ENCODE assay signal across 19 cellular contexts in the genomic region with DNA sequence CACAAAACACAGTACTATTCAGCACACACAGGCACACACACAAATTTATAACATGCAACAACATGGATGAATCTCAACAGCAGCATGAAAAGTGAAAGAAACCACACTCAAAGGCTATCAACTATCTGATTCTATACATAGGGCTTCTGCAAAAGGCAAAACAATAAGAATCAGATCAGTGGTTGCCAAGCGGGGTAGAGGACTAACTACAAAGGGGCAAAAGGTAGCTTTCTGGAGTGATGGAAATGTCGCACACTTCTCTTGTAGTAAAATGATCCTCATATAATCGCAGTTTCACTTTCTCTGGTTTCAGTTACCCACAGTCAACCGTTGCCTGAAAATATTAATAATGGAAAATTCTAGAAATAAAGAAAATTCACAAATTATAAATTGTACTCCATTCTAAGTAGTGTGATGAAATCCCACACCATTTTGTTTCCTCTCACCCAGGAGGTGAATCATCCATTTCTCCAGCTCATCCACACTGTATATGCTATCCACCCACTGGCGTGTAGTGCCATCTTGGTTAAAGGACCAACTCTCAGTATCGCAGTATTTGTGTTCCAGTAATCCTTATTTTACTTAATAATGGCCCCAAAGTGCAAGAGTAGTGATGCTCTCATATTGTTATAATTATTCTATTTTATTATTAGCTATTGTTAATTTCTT.
DNase-seq lines count a peak whose midpoint lies in the region; TF ChIP-seq lines count a peak whose summit lies in the region.
"Had no signal": no experiment of that assay in that cellular context is flagged by ENCODE, and none has a peak within 500 bp of the region (broad histone marks: within the 10 kb centered on the region; RNA-seq: fewer than 3 reads in every experiment).

No MANE protein-coding gene starts in this region.

- no peak overlapping the region for H3K4me3 ChIP-seq in fibroblast of mammary gland (ENCODE audit: control insufficient read depth, low read depth, low read length)

- peak; percentile 7 for DNase-seq in activated CD4-positive, alpha-beta T cell treated with anti-CD3 and anti-CD28 coated beads for 48 hours
- no peak for DNase-seq in activated CD4-positive, alpha-beta T cell treated with anti-CD3 and anti-CD28 coated beads, Interleukin-2, amount 50 U/mL, for 1 hour
- peak; percentile 7 for DNase-seq in stimulated activated CD4-positive, alpha-beta T cell treated with anti-CD3 and anti-CD28 coated beads, Interleukin-15, amount 100 ng/mL, for 24 hours
- no peak for DNase-seq in stimulated activated CD4-positive, alpha-beta T cell treated with anti-CD3 and anti-CD28 coated beads, Interleukin-4, amount 100 ng/mL, for 1 hour
- peak; percentile 22 for DNase-seq in fibroblast of mammary gland (ENCODE audit: low read depth)
- no peak for DNase-seq in HK-2 (ENCODE audit: unreplicated experiment)
- DNase-seq in nucleus accumbens (lab: John Stamatoyannopoulos, UW) = no peak
- DNase-seq: Calu3; CD8-positive, alpha-beta memory T cell; DMS153; IMR-90; NCI-H1105; NCI-H146; NCI-H2029; NCI-H226; NCI-H510A treated with DMSO at 0.1 percent for 48 hours; NCI-H748 treated with DMSO at 0.1 percent for 48 hours; NK-92 treated with Interleukin-12 subunit alpha and Interleukin-12 subunit beta, amount 100 ng/mL, for 24 hours; SIG-M5 had no signal

- TF ChIP-seq CTCF in fibroblast of mammary gland (conservative IDR thresholded peaks at IDR 0.05; ENCODE audit: control insufficient read depth, insufficient read depth, low read depth, low read length) = no peak

Comparison
In these comparisons a context has a peak if more than half of its experiments do, and no peak if none do; other contexts are left out.
1. DNase-seq: peak in activated CD4-positive, alpha-beta T cell treated with anti-CD3 and anti-CD28 coated beads for 48 hours (single experiment), stimulated activated CD4-positive, alpha-beta T cell treated with anti-CD3 and anti-CD28 coated beads, Interleukin-15, amount 100 ng/mL, for 24 hours (single experiment) and fibroblast of mammary gland (single experiment); none in activated CD4-positive, alpha-beta T cell treated with anti-CD3 and anti-CD28 coated beads, Interleukin-2, amount 50 U/mL, for 1 hour (single experiment), stimulated activated CD4-positive, alpha-beta T cell treated with anti-CD3 and anti-CD28 coated beads, Interleukin-4, amount 100 ng/mL, for 1 hour (single experiment), HK-2 (single experiment) and nucleus accumbens (0 of 56).